Comparison of ENCODE assay signal across 1 cellular context in the genomic region with DNA sequence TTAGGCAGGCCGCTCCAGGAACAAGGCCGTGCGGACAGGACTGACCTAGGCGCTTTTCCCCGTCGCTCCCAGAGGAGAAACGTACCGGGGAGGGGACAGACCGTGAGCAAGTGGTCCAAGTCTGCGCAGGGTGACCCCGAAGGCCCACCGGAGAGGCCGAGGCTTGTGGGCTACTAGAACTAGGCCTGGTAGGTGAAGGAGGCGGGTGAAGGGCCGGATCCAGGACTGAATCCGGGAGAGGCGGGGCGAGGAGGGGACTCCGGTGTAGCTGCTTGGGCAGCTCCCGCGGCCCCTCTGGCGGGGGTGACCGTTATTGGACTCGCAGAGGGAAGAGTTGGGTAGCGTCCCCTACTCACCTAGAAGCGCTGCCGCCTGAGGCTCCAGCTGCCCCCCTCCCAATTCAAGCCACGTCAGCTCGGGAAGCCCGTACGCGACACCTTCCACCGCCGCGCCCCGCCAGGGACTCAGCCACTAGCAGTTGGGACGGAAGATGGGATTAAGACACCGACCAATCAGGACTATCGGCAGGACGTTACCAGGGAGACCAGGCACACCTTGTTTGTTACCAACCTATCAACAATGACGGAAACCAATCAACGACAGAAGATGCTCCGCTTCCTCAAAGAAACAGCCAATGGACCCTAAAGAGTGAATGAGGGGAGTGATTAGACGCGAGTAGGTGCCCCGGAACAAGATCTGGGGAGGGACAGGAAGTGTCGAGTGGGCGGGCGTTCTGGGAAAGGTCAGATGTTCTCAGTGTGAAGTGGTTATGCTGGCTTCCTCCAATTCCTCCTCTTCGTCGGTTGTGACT.
A peak's percentile ranks its signal among the peaks of the same experiment; 100 is the strongest.
TF ChIP-seq lines count a peak whose summit lies in the region.

GOLGB1 (minus strand) TSS at position 466 of the 811 bp plus-strand sequence. CDS start 18,770 bp downstream, outside the sequence.

TF ChIP-seq in HepG2, 621 proteins besides CTCF, POLR2A, EP300 and RAD21 (continued from another document and continues in another):
- TF ChIP-seq, protein P1, sequence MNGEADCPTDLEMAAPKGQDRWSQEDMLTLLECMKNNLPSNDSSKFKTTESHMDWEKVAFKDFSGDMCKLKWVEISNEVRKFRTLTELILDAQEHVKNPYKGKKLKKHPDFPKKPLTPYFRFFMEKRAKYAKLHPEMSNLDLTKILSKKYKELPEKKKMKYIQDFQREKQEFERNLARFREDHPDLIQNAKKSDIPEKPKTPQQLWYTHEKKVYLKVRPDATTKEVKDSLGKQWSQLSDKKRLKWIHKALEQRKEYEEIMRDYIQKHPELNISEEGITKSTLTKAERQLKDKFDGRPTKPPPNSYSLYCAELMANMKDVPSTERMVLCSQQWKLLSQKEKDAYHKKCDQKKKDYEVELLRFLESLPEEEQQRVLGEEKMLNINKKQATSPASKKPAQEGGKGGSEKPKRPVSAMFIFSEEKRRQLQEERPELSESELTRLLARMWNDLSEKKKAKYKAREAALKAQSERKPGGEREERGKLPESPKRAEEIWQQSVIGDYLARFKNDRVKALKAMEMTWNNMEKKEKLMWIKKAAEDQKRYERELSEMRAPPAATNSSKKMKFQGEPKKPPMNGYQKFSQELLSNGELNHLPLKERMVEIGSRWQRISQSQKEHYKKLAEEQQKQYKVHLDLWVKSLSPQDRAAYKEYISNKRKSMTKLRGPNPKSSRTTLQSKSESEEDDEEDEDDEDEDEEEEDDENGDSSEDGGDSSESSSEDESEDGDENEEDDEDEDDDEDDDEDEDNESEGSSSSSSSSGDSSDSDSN (CRISPR knock-in tag; IDR thresholded peaks at IDR 0.05): peak; percentile 92
- TF ChIP-seq ZNF274 (CRISPR knock-in tag; IDR thresholded peaks at IDR 0.05) (no peak; the same call in 1 of the 2 replicates), CREM (IDR thresholded peaks at IDR 0.05) (peak; percentile 85), CREM (CRISPR knock-in tag; IDR thresholded peaks at IDR 0.05) (no peak), XBP1 (CRISPR knock-in tag; IDR thresholded peaks at IDR 0.05) (peak; percentile 72; the same call in 1 of the 2 replicates), TFAP4 (IDR thresholded peaks at IDR 0.05; ENCODE audit: borderline replicate concordance, low read depth) (no peak; the same call in 1 of the 2 replicates), ZNF746 (CRISPR knock-in tag; IDR thresholded peaks at IDR 0.05) (no peak), MEIS1 (CRISPR knock-in tag; IDR thresholded peaks at IDR 0.05; ENCODE audit: borderline replicate concordance) (no peak), ZNF589 (CRISPR knock-in tag; conservative IDR thresholded peaks at IDR 0.05) (0 out of 2 replicates have a peak, but pooled peaks have one; percentile 56), ARID4A (CRISPR knock-in tag; IDR thresholded peaks at IDR 0.05; ENCODE audit: borderline replicate concordance) (peak; percentile 97), ZBTB7A (CRISPR knock-in tag; IDR thresholded peaks at IDR 0.05) (no peak), SSRP1 (CRISPR knock-in tag; IDR thresholded peaks at IDR 0.05) (no peak), BRD4 (CRISPR knock-in tag; IDR thresholded peaks at IDR 0.05) (no peak; the same call in 1 of the 2 replicates), KLF13 (CRISPR knock-in tag; IDR thresholded peaks at IDR 0.05) (no peak; the same call in 1 of the 2 replicates), ZBTB33 (CRISPR knock-in tag; IDR thresholded peaks at IDR 0.05) (no peak), ZMYM2 (CRISPR knock-in tag; IDR thresholded peaks at IDR 0.05) (no peak), NR2C2 (CRISPR knock-in tag; IDR thresholded peaks at IDR 0.05; ENCODE audit: borderline replicate concordance) (peak; percentile 99), ZC3H13 (CRISPR knock-in tag; IDR thresholded peaks at IDR 0.05) (no peak), SP1 (IDR thresholded peaks at IDR 0.05) (no peak), SP1 (CRISPR knock-in tag; IDR thresholded peaks at IDR 0.05) (peak; percentile 58; the same call in 1 of the 2 replicates), THRA (CRISPR knock-in tag; IDR thresholded peaks at IDR 0.05; ENCODE audit: borderline replicate concordance) (no peak), ZNF180 (CRISPR knock-in tag; IDR thresholded peaks at IDR 0.05; ENCODE audit: borderline replicate concordance, low read depth) (no peak), ATF1 (CRISPR knock-in tag; IDR thresholded peaks at IDR 0.05) (peak; percentile 88), GABPB1 (CRISPR knock-in tag; IDR thresholded peaks at IDR 0.05) (peak; percentile 95)
- TF ChIP-seq, protein P2, sequence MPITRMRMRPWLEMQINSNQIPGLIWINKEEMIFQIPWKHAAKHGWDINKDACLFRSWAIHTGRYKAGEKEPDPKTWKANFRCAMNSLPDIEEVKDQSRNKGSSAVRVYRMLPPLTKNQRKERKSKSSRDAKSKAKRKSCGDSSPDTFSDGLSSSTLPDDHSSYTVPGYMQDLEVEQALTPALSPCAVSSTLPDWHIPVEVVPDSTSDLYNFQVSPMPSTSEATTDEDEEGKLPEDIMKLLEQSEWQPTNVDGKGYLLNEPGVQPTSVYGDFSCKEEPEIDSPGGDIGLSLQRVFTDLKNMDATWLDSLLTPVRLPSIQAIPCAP (CRISPR knock-in tag; IDR thresholded peaks at IDR 0.05; ENCODE audit: low read depth): no peak
- TF ChIP-seq, protein P3, sequence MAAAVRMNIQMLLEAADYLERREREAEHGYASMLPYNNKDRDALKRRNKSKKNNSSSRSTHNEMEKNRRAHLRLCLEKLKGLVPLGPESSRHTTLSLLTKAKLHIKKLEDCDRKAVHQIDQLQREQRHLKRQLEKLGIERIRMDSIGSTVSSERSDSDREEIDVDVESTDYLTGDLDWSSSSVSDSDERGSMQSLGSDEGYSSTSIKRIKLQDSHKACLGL (CRISPR knock-in tag; IDR thresholded peaks at IDR 0.05): peak; percentile 65; the same call in 1 of the 2 replicates
- TF ChIP-seq, protein P4, sequence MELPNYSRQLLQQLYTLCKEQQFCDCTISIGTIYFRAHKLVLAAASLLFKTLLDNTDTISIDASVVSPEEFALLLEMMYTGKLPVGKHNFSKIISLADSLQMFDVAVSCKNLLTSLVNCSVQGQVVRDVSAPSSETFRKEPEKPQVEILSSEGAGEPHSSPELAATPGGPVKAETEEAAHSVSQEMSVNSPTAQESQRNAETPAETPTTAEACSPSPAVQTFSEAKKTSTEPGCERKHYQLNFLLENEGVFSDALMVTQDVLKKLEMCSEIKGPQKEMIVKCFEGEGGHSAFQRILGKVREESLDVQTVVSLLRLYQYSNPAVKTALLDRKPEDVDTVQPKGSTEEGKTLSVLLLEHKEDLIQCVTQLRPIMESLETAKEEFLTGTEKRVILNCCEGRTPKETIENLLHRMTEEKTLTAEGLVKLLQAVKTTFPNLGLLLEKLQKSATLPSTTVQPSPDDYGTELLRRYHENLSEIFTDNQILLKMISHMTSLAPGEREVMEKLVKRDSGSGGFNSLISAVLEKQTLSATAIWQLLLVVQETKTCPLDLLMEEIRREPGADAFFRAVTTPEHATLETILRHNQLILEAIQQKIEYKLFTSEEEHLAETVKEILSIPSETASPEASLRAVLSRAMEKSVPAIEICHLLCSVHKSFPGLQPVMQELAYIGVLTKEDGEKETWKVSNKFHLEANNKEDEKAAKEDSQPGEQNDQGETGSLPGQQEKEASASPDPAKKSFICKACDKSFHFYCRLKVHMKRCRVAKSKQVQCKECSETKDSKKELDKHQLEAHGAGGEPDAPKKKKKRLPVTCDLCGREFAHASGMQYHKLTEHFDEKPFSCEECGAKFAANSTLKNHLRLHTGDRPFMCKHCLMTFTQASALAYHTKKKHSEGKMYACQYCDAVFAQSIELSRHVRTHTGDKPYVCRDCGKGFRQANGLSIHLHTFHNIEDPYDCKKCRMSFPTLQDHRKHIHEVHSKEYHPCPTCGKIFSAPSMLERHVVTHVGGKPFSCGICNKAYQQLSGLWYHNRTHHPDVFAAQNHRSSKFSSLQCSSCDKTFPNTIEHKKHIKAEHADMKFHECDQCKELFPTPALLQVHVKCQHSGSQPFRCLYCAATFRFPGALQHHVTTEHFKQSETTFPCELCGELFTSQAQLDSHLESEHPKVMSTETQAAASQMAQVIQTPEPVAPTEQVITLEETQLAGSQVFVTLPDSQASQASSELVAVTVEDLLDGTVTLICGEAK (IDR thresholded peaks at IDR 0.05): peak; percentile 91
- TF ChIP-seq, protein P4 (CRISPR knock-in tag; IDR thresholded peaks at IDR 0.05): peak; percentile 71
- TF ChIP-seq, protein P5, sequence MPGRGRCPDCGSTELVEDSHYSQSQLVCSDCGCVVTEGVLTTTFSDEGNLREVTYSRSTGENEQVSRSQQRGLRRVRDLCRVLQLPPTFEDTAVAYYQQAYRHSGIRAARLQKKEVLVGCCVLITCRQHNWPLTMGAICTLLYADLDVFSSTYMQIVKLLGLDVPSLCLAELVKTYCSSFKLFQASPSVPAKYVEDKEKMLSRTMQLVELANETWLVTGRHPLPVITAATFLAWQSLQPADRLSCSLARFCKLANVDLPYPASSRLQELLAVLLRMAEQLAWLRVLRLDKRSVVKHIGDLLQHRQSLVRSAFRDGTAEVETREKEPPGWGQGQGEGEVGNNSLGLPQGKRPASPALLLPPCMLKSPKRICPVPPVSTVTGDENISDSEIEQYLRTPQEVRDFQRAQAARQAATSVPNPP (CRISPR knock-in tag; IDR thresholded peaks at IDR 0.05): no peak
